ENCODE assay signal across 13 cellular contexts in genomic region chr9:136204838-136205706, GRCh38. TPM values are rescaled to one million over a fixed set of nuclear protein-coding genes. Genes with fewer than 3 reads are reported as not detected.
A peak's percentile ranks its signal among the peaks of the same experiment; 100 is the strongest.
DNase-seq lines count a peak whose midpoint lies in the region; ATAC-seq, FAIRE-seq and TF ChIP-seq lines count a peak whose summit lies in the region.
"Had no signal": no experiment of that assay in that cellular context is flagged by ENCODE, and none has a peak within 500 bp of the region (broad histone marks: within the 10 kb centered on the region; RNA-seq: fewer than 3 reads in every experiment).

LHX3 (minus strand) TSS chr9:136205128; CDS start chr9:136205012, 116 bp downstream.

- CTCF ChIA-PET in activated CD4-positive, alpha-beta memory T cell treated with anti-CD3 and anti-CD28 coated beads, Interleukin-2, amount 10 ng/mL, durations not matched to agents 7 days and 5 days (lab: Charles Lee) = no interaction called here

- H3K27ac ChIP-seq in left ventricle myocardium inferior (replicated peaks) (no peak within 1 kb of the TSS), upper lobe of right lung (no peak within 1 kb of the TSS)
- H3K27ac ChIP-seq: heart left ventricle had no signal

- ATAC-seq in Right ventricle myocardium superior (ENCODE audit: poor library complexity) = peak; percentile 67
- ATAC-seq in upper lobe of right lung = peak; percentile 54

- H3K9me3 Mint-ChIP-seq in activated CD4-positive, alpha-beta memory T cell treated with anti-CD3 and anti-CD28 coated beads, Interleukin-2, amount 10 ng/mL, durations not matched to agents 7 days and 5 days = no peaks in the 10 kb centered on the region

- no peak for FAIRE-seq in D721Med (lab: Jason Lieb, UNC)
- FAIRE-seq: GM19239 had no signal

- peaks cover 2% of the 10 kb centered on the region for H3K36me3 Mint-ChIP-seq in activated CD4-positive, alpha-beta memory T cell treated with anti-CD3 and anti-CD28 coated beads, Interleukin-2, amount 10 ng/mL, durations not matched to agents 7 days and 5 days (ENCODE audit: low read depth)

- H3K4me3 ChIP-seq in left ventricle myocardium inferior = no peak within 1 kb of the TSS
- H3K4me3 ChIP-seq in upper lobe of right lung = no peak within 1 kb of the TSS
- H3K4me3 ChIP-seq: heart left ventricle had no signal

- H3K9me3 ChIP-seq in left ventricle myocardium inferior (replicated peaks) (no peaks in the 10 kb centered on the region), upper lobe of right lung (no peaks in the 10 kb centered on the region)
- H3K9me3 ChIP-seq: heart left ventricle had no signal

- TF ChIP-seq CTCF in left ventricle myocardium inferior (IDR thresholded peaks at IDR 0.05; ENCODE audit: borderline replicate concordance) (no peak), upper lobe of right lung (IDR thresholded peaks at IDR 0.05) (no peak), D721Med (IDR thresholded peaks at IDR 0.05; ENCODE audit: insufficient read depth, missing control alignments) (no peak)

- no peak within 1 kb of the TSS for H3K4me3 Mint-ChIP-seq in activated CD4-positive, alpha-beta memory T cell treated with anti-CD3 and anti-CD28 coated beads, Interleukin-2, amount 10 ng/mL, durations not matched to agents 7 days and 5 days

- H3K36me3 ChIP-seq in left ventricle myocardium inferior = peaks cover 15% of the 10 kb centered on the region
- H3K36me3 ChIP-seq in upper lobe of right lung = no peaks in the 10 kb centered on the region

- H3K4me1 ChIP-seq in left ventricle myocardium inferior (peaks cover 3% of the 10 kb centered on the region), upper lobe of right lung (no peaks in the 10 kb centered on the region)

- DNase-seq in Right ventricle myocardium superior (no peak), left ventricle myocardium inferior (no peak), iPS-NIHi11 (ENCODE audit: low spot score) (peak; percentile 97), upper lobe of right lung (no peak), NCI-H1105 treated with DMSO at 0.1 percent for 48 hours (lab: John Stamatoyannopoulos, UW) (no peak), D721Med (ENCODE audit: insufficient read length, low spot score) (no peak)
- DNase-seq in activated CD4-positive, alpha-beta memory T cell treated with anti-CD3 and anti-CD28 coated beads, Interleukin-2, amount 10 ng/mL, durations not matched to agents 7 days and 5 days = peak; percentile 21
- no peak for DNase-seq in stimulated activated naive CD4-positive, alpha-beta T cell treated with Interleukin-2 at 50 U/mL for 16 hours (lab: John Stamatoyannopoulos, UW)
- DNase-seq: DMS79 treated with DMSO at 0.1 percent for 48 hours, NCI-H446 treated with DMSO at 0.1 percent for 48 hours, T1000 had no signal

- H3K27ac Mint-ChIP-seq in activated CD4-positive, alpha-beta memory T cell treated with anti-CD3 and anti-CD28 coated beads, Interleukin-2, amount 10 ng/mL, durations not matched to agents 7 days and 5 days = no peak within 1 kb of the TSS

- H3K27me3 Mint-ChIP-seq in activated CD4-positive, alpha-beta memory T cell treated with anti-CD3 and anti-CD28 coated beads, Interleukin-2, amount 10 ng/mL, durations not matched to agents 7 days and 5 days = peaks cover 28% of the 10 kb centered on the region

- POLR2A ChIA-PET in activated CD4-positive, alpha-beta memory T cell treated with anti-CD3 and anti-CD28 coated beads, Interleukin-2, amount 10 ng/mL, durations not matched to agents 7 days and 5 days (lab: Charles Lee) = no interaction called here

- H3K4me1 Mint-ChIP-seq in activated CD4-positive, alpha-beta memory T cell treated with anti-CD3 and anti-CD28 coated beads, Interleukin-2, amount 10 ng/mL, durations not matched to agents 7 days and 5 days = no peaks in the 10 kb centered on the region

- intact Hi-C loops in Right ventricle myocardium superior (cut with DNase I) (no loop called here), left ventricle myocardium inferior (cut with micrococcal nuclease) (no loop called here), upper lobe of right lung (cut with DNase I) (no loop called here)

- H3K27me3 ChIP-seq in left ventricle myocardium inferior (ENCODE audit: low read depth) (peaks cover 57% of the 10 kb centered on the region), upper lobe of right lung (peaks cover 52% of the 10 kb centered on the region)

RNA-seq across cellular contexts. Expression of gene LHX3, which starts in this region (rescaled TPM):
- total RNA-seq in Right ventricle myocardium superior = not detected
- not detected for total RNA-seq in left ventricle myocardium inferior
- under 1 TPM in 1 of 2 experiments, not detected in 1; 0.08 TPM for total RNA-seq in activated CD4-positive, alpha-beta memory T cell treated with anti-CD3 and anti-CD28 coated beads, Interleukin-2, amount 10 ng/mL, durations not matched to agents 7 days and 5 days
- total RNA-seq in upper lobe of right lung = not detected
- total RNA-seq: heart left ventricle had no signal

Comparison
In these comparisons a context has a peak if more than half of its experiments do, and no peak if none do; other contexts are left out.
1. Peak in ATAC-seq in Right ventricle myocardium superior; RNA of the gene not detected or under 1 TPM.
2. Peak in DNase-seq in activated CD4-positive, alpha-beta memory T cell treated with anti-CD3 and anti-CD28 coated beads, Interleukin-2, amount 10 ng/mL, durations not matched to agents 7 days and 5 days; RNA of the gene not detected or under 1 TPM.
3. Peak in ATAC-seq in upper lobe of right lung; RNA of the gene not detected or under 1 TPM.